8 cellular contexts compared by ENCODE assay signal in genomic region chr2:117470311-117471095, GRCh38.
DNase-seq lines count a peak whose midpoint lies in the region; ATAC-seq, FAIRE-seq and TF ChIP-seq lines count a peak whose summit lies in the region.

No MANE protein-coding gene starts in this region.

- no peak for TF ChIP-seq POLR2A in H1 (IDR thresholded peaks at IDR 0.05; ENCODE audit: control extremely low read depth in 1 of 2, low read depth in 2 of 2, low read length in 2 of 2)

- peak; percentile 61 for DNase-seq in activated CD8-positive, alpha-beta memory T cell treated with anti-CD3 and anti-CD28 coated beads, Interleukin-2, amount 50 U/mL, for 48 hours
- no peak for DNase-seq in activated CD8-positive, alpha-beta memory T cell treated with anti-CD3 and anti-CD28 coated beads, Interleukin-2, amount 50 U/mL, for 4 hours
- DNase-seq in NCI-H774 (lab: John Stamatoyannopoulos, UW) (peak; percentile 10), H1 (ENCODE audit: low read depth in 1 of 2, low spot score in 2 of 2) (peak; percentile 41 to 76), retina (peak; percentile 4), dedifferentiated amniotic fluid mesenchymal stem cell (ENCODE audit: extremely low spot score) (no peak)

- no peaks in the 10 kb centered on the region for H3K79me1 ChIP-seq in H1 (ENCODE audit: low read depth, low read length)

- CTCF ChIA-PET in H1 (lab: Charles Lee; ENCODE audit: partially characterized antibody), result interaction anchor here (0.6 to 4.8 kb wide), 20 partner anchors 11 to 707 kb away, joined by 3 to 43 read pairs (median 4); partner anchors contain the start of gene DDX18

- H3K23me2 ChIP-seq in H1 (ENCODE audit: low read depth, low read length), result no peaks in the 10 kb centered on the region; the same call in 1 of the 2 replicates

- H2BK12ac ChIP-seq in H1 (ENCODE audit: low read depth, low read length), result peak overlapping the region; percentile 86

- no peak for TF ChIP-seq EP300 in H1 (IDR thresholded peaks at IDR 0.05; ENCODE audit: borderline replicate concordance in 1 of 2, low read depth in 2 of 2, low read length in 2 of 2)

- H2BK5ac ChIP-seq in H1 (ENCODE audit: low read depth, low read length), result peak overlapping the region; percentile 46

- H2BK15ac ChIP-seq in H1 (ENCODE audit: low read length), result peak overlapping the region; percentile 92; the same call in 1 of the 2 replicates

- no peak overlapping the region for H3K27ac ChIP-seq in H1 (ENCODE audit: low read depth, low read length)

- H3K79me2 ChIP-seq in H1 (ENCODE audit: control insufficient read depth in 1 of 2, insufficient read depth in 2 of 2, low read length in 2 of 2), result no peaks in the 10 kb centered on the region

- no peak overlapping the region for H3K56ac ChIP-seq in H1 (replicated peaks; ENCODE audit: insufficient read length, low read depth, low read length)

- no peaks in the 10 kb centered on the region for H4K20me1 ChIP-seq in H1 (replicated peaks in 1 of 2; ENCODE audit: control insufficient read depth in 1 of 2, insufficient read depth in 2 of 2, low read length in 2 of 2)

- H3K18ac ChIP-seq in H1 (ENCODE audit: extremely low read depth, low read length), result no peak overlapping the region

- peaks cover 1 to 5% (median 3%) of the 10 kb centered on the region in 4 experiments; a peak in 1 of 7 replicates for H3K4me1 ChIP-seq in H1 (replicated peaks in 1 of 4; ENCODE audit: control insufficient read depth in 3 of 4, insufficient read depth in 4 of 4, low read length in 3 of 4)

- H2BK120ac ChIP-seq in H1 (replicated peaks; ENCODE audit: low read depth, low read length), result no peak overlapping the region

- peak; percentile 97 to 98 for TF ChIP-seq RAD21 in H1 (IDR thresholded peaks at IDR 0.05 in 1 of 2, conservative IDR thresholded peaks at IDR 0.05 in 1 of 2; ENCODE audit: low read depth in 2 of 2, low read length in 2 of 2)

- peak overlapping the region; percentile 86 for H4K91ac ChIP-seq in H1 (replicated peaks; ENCODE audit: insufficient read length, low read length)

- peak overlapping the region; percentile 86 for H4K8ac ChIP-seq in H1 (ENCODE audit: extremely low read depth, insufficient read depth, low read length)

- H3K14ac ChIP-seq in H1 (ENCODE audit: insufficient read length), result no peak overlapping the region

- no peak overlapping the region for H3K4me2 ChIP-seq in H1 (ENCODE audit: insufficient read depth in 1 of 2, low read depth in 2 of 2, low read length in 2 of 2)

- POLR2A ChIA-PET in H1 (lab: Charles Lee; ENCODE audit: partially characterized antibody), result interaction anchor here (1.3 kb wide), 1 partner anchor 48 kb away, joined by 3 read pairs; no protein-coding TSS in a partner anchor

- H3K23ac ChIP-seq in H1 (ENCODE audit: insufficient read length), result no peak overlapping the region

- peak; percentile 69 for ATAC-seq in HG02885 (IDR thresholded peaks at IDR 0.05; ENCODE audit: poor library complexity, unreplicated experiment)
- no peak for ATAC-seq in GM21526 (IDR thresholded peaks at IDR 0.05; ENCODE audit: low FRiP score, unreplicated experiment)

- TF ChIP-seq CTCF in H1 (IDR thresholded peaks at IDR 0.05; ENCODE audit: control extremely low read depth in 1 of 3, insufficient read depth in 1 of 3, low read depth in 1 of 3, low read length in 3 of 3), result peak; percentile 42 to 91 (median 87)

- H3K9me3 ChIP-seq in H1 (ENCODE audit: insufficient read depth in 2 of 2, low read depth in 1 of 2, low read length in 1 of 2), result peaks cover 3 to 4% of the 10 kb centered on the region in 2 experiments; a peak in 2 of 4 replicates

- no peak overlapping the region for H4K5ac ChIP-seq in H1 (ENCODE audit: insufficient read length, low read depth, low read length)

- H2AFZ ChIP-seq in H1 (ENCODE audit: low read length), result no peak overlapping the region

- FAIRE-seq in H1 (lab: Jason Lieb, UNC), result peak; percentile 95

- H3K27me3 ChIP-seq in H1 (replicated peaks in 1 of 4; ENCODE audit: control insufficient read depth in 3 of 4, extremely low read depth in 1 of 4, insufficient read depth in 3 of 4, low read length in 3 of 4), result no peaks in the 10 kb centered on the region

- no peak overlapping the region for H3K4me3 ChIP-seq in H1 (ENCODE audit: extremely low read depth in 1 of 4, insufficient read depth in 2 of 4, low read depth in 3 of 4, low read length in 4 of 4)

- H3K36me3 ChIP-seq in H1 (ENCODE audit: control insufficient read depth in 2 of 4, insufficient read depth in 4 of 4, low read length in 3 of 4), result no peaks in the 10 kb centered on the region

- peak overlapping the region; percentile 97 for H2AK5ac ChIP-seq in H1 (ENCODE audit: low read depth, low read length)

- no peak overlapping the region for H3K9ac ChIP-seq in H1 (replicated peaks in 1 of 4; ENCODE audit: extremely low read depth in 1 of 4, low read depth in 3 of 4, low read length in 3 of 4)

- H2BK20ac ChIP-seq in H1 (ENCODE audit: low read length), result peak overlapping the region; percentile 4; the same call in 1 of the 2 replicates

- no peak overlapping the region for H3K4ac ChIP-seq in H1 (replicated peaks; ENCODE audit: insufficient read length, low read depth, low read length)

- 73% methylated on average over 7 of the region's 7 CpGs; no CpG with 5 or more reads in 1 of the 2 experiments for WGBS in H1 (ENCODE audit: extremely low coverage in 1 of 2, insufficient coverage in 1 of 2, insufficient read length in 1 of 2, insufficient replicate concordance in 2 of 2, low coverage in 1 of 2, low lambda C conversion rate in 2 of 2, missing lambda C conversion rate in 1 of 2), 2 experiments

TF ChIP-seq in H1, 55 proteins besides CTCF, POLR2A, EP300 and RAD21 (continues in another document):
- TF ChIP-seq SRF (IDR thresholded peaks at IDR 0.05; ENCODE audit: low read depth, low read length) (no peak), CREB1 (IDR thresholded peaks at IDR 0.05) (no peak), RFX5 (IDR thresholded peaks at IDR 0.05; ENCODE audit: borderline replicate concordance, low read depth, low read length) (no peak), CTBP2 (IDR thresholded peaks at IDR 0.05; ENCODE audit: borderline replicate concordance, insufficient read depth, insufficient read length, low read length) (no peak), GABPA (IDR thresholded peaks at IDR 0.05; ENCODE audit: borderline replicate concordance, insufficient read depth, low read length) (no peak), ATF2 (IDR thresholded peaks at IDR 0.05; ENCODE audit: low read length) (no peak), YY1 (IDR thresholded peaks at IDR 0.05; ENCODE audit: low read depth, low read length) (0 out of 2 replicates have a peak, but pooled peaks have one; percentile 10), SIRT6 (IDR thresholded peaks at IDR 0.05; ENCODE audit: low read length) (no peak), JUN (IDR thresholded peaks at IDR 0.05; ENCODE audit: low read depth, low read length) (no peak), CHD2 (IDR thresholded peaks at IDR 0.05; ENCODE audit: low read length) (peak; percentile 36; the same call in 1 of the 2 replicates), ASH2L (IDR thresholded peaks at IDR 0.05; ENCODE audit: low read length) (no peak), RNF2 (IDR thresholded peaks at IDR 0.05; ENCODE audit: borderline replicate concordance, low read depth, low read length, missing control alignments, poor library complexity, severe bottlenecking) (no peak), SIX5 (IDR thresholded peaks at IDR 0.05; ENCODE audit: low read depth, low read length) (no peak), SAP30 (IDR thresholded peaks at IDR 0.05; ENCODE audit: insufficient read depth, insufficient replicate concordance, low read length) (no peak), BCL11A (IDR thresholded peaks at IDR 0.05; ENCODE audit: low read depth in 2 of 2, low read length in 2 of 2) (no peak), ZNF274 (IDR thresholded peaks at IDR 0.05; ENCODE audit: borderline replicate concordance, extremely low read depth, low read length) (no peak), EGR1 (IDR thresholded peaks at IDR 0.05; ENCODE audit: borderline replicate concordance, low read depth, low read length) (no peak), POU5F1 (IDR thresholded peaks at IDR 0.05; ENCODE audit: low read depth, low read length) (no peak), TAF1 (IDR thresholded peaks at IDR 0.05; ENCODE audit: low read depth, low read length) (no peak), RBBP5 (IDR thresholded peaks at IDR 0.05; ENCODE audit: borderline replicate concordance, low read depth, low read length) (no peak), SIN3A (conservative IDR thresholded peaks at IDR 0.05 in 1 of 2, IDR thresholded peaks at IDR 0.05 in 1 of 2; ENCODE audit: low read depth in 1 of 2, low read length in 2 of 2) (no peak), NRF1 (IDR thresholded peaks at IDR 0.05; ENCODE audit: low read depth, low read length) (no peak), E2F6 (IDR thresholded peaks at IDR 0.05) (peak; percentile 74), TCF12 (IDR thresholded peaks at IDR 0.05; ENCODE audit: low read depth, low read length) (0 out of 2 replicates have a peak, but pooled peaks have one; percentile 51), SP2 (IDR thresholded peaks at IDR 0.05; ENCODE audit: low read length) (no peak), KDM4A (IDR thresholded peaks at IDR 0.05; ENCODE audit: low read depth, low read length, severe bottlenecking) (no peak), TBP (IDR thresholded peaks at IDR 0.05; ENCODE audit: low read depth, low read length) (no peak), MAX (IDR thresholded peaks at IDR 0.05) (peak; percentile 97)

Comparison
In these comparisons a context has a peak if more than half of its experiments do, and no peak if none do; other contexts are left out.
1. DNase-seq: peak in activated CD8-positive, alpha-beta memory T cell treated with anti-CD3 and anti-CD28 coated beads, Interleukin-2, amount 50 U/mL, for 48 hours (single experiment), NCI-H774 (single experiment), H1 (2 of 2) and retina (single experiment); none in activated CD8-positive, alpha-beta memory T cell treated with anti-CD3 and anti-CD28 coated beads, Interleukin-2, amount 50 U/mL, for 4 hours (single experiment) and dedifferentiated amniotic fluid mesenchymal stem cell (single experiment).